ENCODE assay signal across 1 cellular context in the genomic region with DNA sequence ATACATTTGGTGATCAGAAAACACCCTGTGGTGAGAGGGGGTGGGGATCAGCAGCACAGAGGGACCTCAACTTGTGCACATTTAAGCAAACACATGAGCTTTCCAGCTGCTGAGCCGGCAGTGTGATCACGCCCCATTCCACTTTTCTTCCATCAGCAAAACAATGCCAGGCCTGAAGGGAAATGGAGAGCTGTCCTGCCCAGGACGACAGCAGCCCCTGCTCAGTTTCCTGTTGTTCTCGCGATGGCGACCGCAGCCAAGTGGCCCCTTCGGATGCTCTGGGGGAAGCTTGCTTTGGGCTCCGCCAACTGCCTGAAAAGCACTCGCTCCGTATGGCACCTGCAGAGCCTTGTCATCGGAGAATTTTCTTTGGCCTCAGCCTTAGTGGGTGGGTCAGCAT.
TF ChIP-seq lines count a peak whose summit lies in the region.

No MANE protein-coding gene starts in this region.

TF ChIP-seq in GM23338, 12 proteins besides CTCF, POLR2A, EP300 and RAD21 (continued from another document):
- TF ChIP-seq NANOG (IDR thresholded peaks at IDR 0.05; ENCODE audit: borderline replicate concordance): no peak
